ENCODE assay signal across 12 cellular contexts in genomic region chr7:17126413-17127374, GRCh38.
DNase-seq lines count a peak whose midpoint lies in the region; ATAC-seq and TF ChIP-seq lines count a peak whose summit lies in the region.
"Had no signal": no experiment of that assay in that cellular context is flagged by ENCODE, and none has a peak within 500 bp of the region (broad histone marks: within the 10 kb centered on the region; RNA-seq: fewer than 3 reads in every experiment).

No MANE protein-coding gene starts in this region.

- TF ChIP-seq CTCF in OCI-LY3 (IDR thresholded peaks at IDR 0.05; ENCODE audit: low read depth, low read length) (no peak), PC-3 (conservative IDR thresholded peaks at IDR 0.05; ENCODE audit: low read depth, low read length) (no peak)

- H3K4me2 ChIP-seq in OCI-LY3 (ENCODE audit: low read length) (peak overlapping the region; percentile 57), PC-3 (ENCODE audit: low read length) (no peak overlapping the region)

- ATAC-seq in GM18508 (IDR thresholded peaks at IDR 0.05; ENCODE audit: insufficient read depth, unreplicated experiment): peak; percentile 57
- peak; percentile 76 for ATAC-seq in GM19452 (IDR thresholded peaks at IDR 0.05; ENCODE audit: unreplicated experiment)
- ATAC-seq in HG02885 (IDR thresholded peaks at IDR 0.05; ENCODE audit: poor library complexity, unreplicated experiment): peak; percentile 90
- no peak for ATAC-seq in PC-3
- ATAC-seq: HCT116 had no signal

- H3F3A ChIP-seq in PC-3 (ENCODE audit: low read length, unreplicated experiment): no peaks in the 10 kb centered on the region

- POLR2A ChIA-PET in PC-3 (lab: Charles Lee; ENCODE audit: unreplicated experiment): no interaction called here

- H3K27me3 ChIP-seq in OCI-LY3 (ENCODE audit: low read depth, low read length): no peaks in the 10 kb centered on the region
- no peaks in the 10 kb centered on the region for H3K27me3 ChIP-seq in PC-3 (ENCODE audit: low read length)

- H2AFZ ChIP-seq in OCI-LY3 (ENCODE audit: low read depth, low read length) (no peak overlapping the region), PC-3 (ENCODE audit: low read length) (no peak overlapping the region)

- CTCF ChIA-PET in PC-3 (lab: Charles Lee): no interaction called here

- intact Hi-C loops in PC-3 (cut with micrococcal nuclease): no loop called here

- H3K27ac ChIP-seq in OCI-LY3 (ENCODE audit: low read length): peak overlapping the region; percentile 100
- no peak overlapping the region for H3K27ac ChIP-seq in PC-3 (ENCODE audit: low read length)
- H3K27ac ChIP-seq: VCaP had no signal

- H3K79me2 ChIP-seq in OCI-LY3 (ENCODE audit: low read length) (peaks cover 13% of the 10 kb centered on the region; the same call in 1 of the 2 replicates), PC-3 (ENCODE audit: low read length) (no peaks in the 10 kb centered on the region)

- H3K36me3 ChIP-seq in OCI-LY3 (replicated peaks; ENCODE audit: low read depth, low read length): no peaks in the 10 kb centered on the region
- no peaks in the 10 kb centered on the region for H3K36me3 ChIP-seq in PC-3 (ENCODE audit: low read depth, low read length)

- peak overlapping the region; percentile 37 for H3K4me3 ChIP-seq in OCI-LY3 (ENCODE audit: low read length)
- H3K4me3 ChIP-seq in PC-3 (ENCODE audit: low read length): no peak overlapping the region

- H3K4me1 ChIP-seq in OCI-LY3 (ENCODE audit: low read length) (peaks cover 100% of the 10 kb centered on the region), PC-3 (ENCODE audit: insufficient read depth, low read length) (peaks cover 15% of the 10 kb centered on the region)

- peak overlapping the region; percentile 79 for H3K9ac ChIP-seq in OCI-LY3 (ENCODE audit: low read length)
- no peak overlapping the region for H3K9ac ChIP-seq in PC-3 (ENCODE audit: low read length)

- no TSS peak for BruUV-seq in PC-3 (replicated peaks; lab: Mats Ljungman, UMichigan)

- no peaks in the 10 kb centered on the region for H3K9me2 ChIP-seq in PC-3 (replicated peaks; ENCODE audit: low read length)

- DNase-seq in SHP77 (lab: John Stamatoyannopoulos, UW) (no peak), PC-3 (no peak), ACHN (no peak), NCI-H146 (lab: John Stamatoyannopoulos, UW) (no peak)
- DNase-seq: endodermal cell; stimulated activated CD4-positive, alpha-beta T cell treated with anti-CD3 and anti-CD28 coated beads, Interleukin-15, amount 100 ng/mL, for 24 hours had no signal

- H4K20me1 ChIP-seq in OCI-LY3 (ENCODE audit: insufficient read depth, low read length) (no peaks in the 10 kb centered on the region), PC-3 (ENCODE audit: low read length) (no peaks in the 10 kb centered on the region)

- in situ Hi-C loops in ACHN (cut with HindIII; ENCODE audit: low pct_ligation_motif_present, low pct_unique_long_range_greater_than_20kb, low sequenced_read_pairs): no loop called here

- H3K9me3 ChIP-seq in OCI-LY3 (ENCODE audit: insufficient read depth, low read length): no peaks in the 10 kb centered on the region
- H3K9me3 ChIP-seq in PC-3 (ENCODE audit: low read length): no peaks in the 10 kb centered on the region
